In the genomic region with DNA sequence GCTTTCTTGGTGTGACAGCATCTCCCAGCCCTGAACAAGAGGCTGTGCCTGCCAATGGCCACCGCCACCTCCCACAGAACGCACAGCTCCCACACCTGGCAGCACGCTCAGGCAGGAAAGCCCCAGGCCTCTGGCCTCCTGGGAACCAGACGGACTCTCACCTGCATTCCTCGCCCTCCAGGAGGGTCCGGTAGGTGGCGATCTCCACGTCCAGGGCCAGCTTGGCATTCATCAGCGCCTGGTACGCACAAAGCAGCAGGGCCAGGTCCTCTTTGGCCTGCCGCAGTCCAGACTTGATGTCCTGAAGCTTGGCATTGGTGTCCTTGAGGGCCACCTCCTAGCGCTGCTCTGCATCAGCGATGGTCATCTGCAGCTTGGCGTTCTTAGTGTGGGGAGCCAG, we compare ENCODE assay signal across 1 cellular context.
TF ChIP-seq lines count a peak whose summit lies in the region.

No MANE protein-coding gene starts in this region.

TF ChIP-seq in A549, 52 proteins besides CTCF, POLR2A, EP300 and RAD21:
- no peak for TF ChIP-seq KDM5A (IDR thresholded peaks at IDR 0.05)
- no peak for TF ChIP-seq EHMT2 (IDR thresholded peaks at IDR 0.05; ENCODE audit: low read depth)
- no peak for TF ChIP-seq RFX5 (IDR thresholded peaks at IDR 0.05)
- no peak for TF ChIP-seq NR3C1 (IDR thresholded peaks at IDR 0.05)
- TF ChIP-seq, protein P1, sequence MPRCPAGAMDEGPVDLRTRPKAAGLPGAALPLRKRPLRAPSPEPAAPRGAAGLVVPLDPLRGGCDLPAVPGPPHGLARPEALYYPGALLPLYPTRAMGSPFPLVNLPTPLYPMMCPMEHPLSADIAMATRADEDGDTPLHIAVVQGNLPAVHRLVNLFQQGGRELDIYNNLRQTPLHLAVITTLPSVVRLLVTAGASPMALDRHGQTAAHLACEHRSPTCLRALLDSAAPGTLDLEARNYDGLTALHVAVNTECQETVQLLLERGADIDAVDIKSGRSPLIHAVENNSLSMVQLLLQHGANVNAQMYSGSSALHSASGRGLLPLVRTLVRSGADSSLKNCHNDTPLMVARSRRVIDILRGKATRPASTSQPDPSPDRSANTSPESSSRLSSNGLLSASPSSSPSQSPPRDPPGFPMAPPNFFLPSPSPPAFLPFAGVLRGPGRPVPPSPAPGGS (IDR thresholded peaks at IDR 0.05) = no peak
- TF ChIP-seq FOSB (CRISPR knock-in tag; IDR thresholded peaks at IDR 0.05) = no peak
- TF ChIP-seq CEBPB (IDR thresholded peaks at IDR 0.05) = no peak
